29 cellular contexts compared by ENCODE assay signal in genomic region chr4:144300616-144301015, GRCh38.
"Had no signal": no experiment of that assay in that cellular context is flagged by ENCODE, and none has a peak within 500 bp of the region (broad histone marks: within the 10 kb centered on the region; RNA-seq: fewer than 3 reads in every experiment).

No MANE protein-coding gene starts in this region.

- H3K4me3 ChIP-seq: cardiac muscle cell, colonic mucosa, gastroesophageal sphincter, left ventricle myocardium inferior, mucosa of descending colon, ovary, right lobe of liver, skin epidermis, stomach, thyroid gland, upper lobe of right lung had no signal

- FAIRE-seq: endometrium, TTC549 had no signal

- H3K27me3 ChIP-seq: cardiac muscle cell, colonic mucosa, gastroesophageal sphincter, ovary, right lobe of liver, stomach, thyroid gland, upper lobe of right lung had no signal

- H3K4me1 ChIP-seq: colonic mucosa, gastroesophageal sphincter, left ventricle myocardium inferior, right lobe of liver, stomach, thyroid gland, upper lobe of right lung had no signal

- H3K9me3 ChIP-seq: colonic mucosa, gastroesophageal sphincter, mucosa of descending colon, ovary, right lobe of liver, stomach, thyroid gland, upper lobe of right lung had no signal

- H3K36me3 ChIP-seq: cardiac muscle cell, colonic mucosa, gastroesophageal sphincter, left ventricle myocardium inferior, ovary, right lobe of liver, stomach, thyroid gland, upper lobe of right lung had no signal

- H3K27ac ChIP-seq: cardiac muscle cell, colonic mucosa, gastroesophageal sphincter, left ventricle myocardium inferior, ovary, right lobe of liver, skin epidermis, stomach, thyroid gland, upper lobe of right lung, VCaP had no signal

- DNase-seq: activated CD4-positive, alpha-beta T cell treated with anti-CD3 and anti-CD28 coated beads for 4 hours; activated CD4-positive, alpha-beta T cell treated with anti-CD3 and anti-CD28 coated beads, Interleukin-2, amount 50 U/mL, for 4 hours; activated effector memory CD4-positive, alpha-beta T cell treated with Interleukin-2 at 50 U/mL for 16 hours; activated naive CD4-positive, alpha-beta T cell treated with Interleukin-2 at 50 U/mL for 16 hours; anterior cingulate cortex; cerebellar nuclear complex; colonic mucosa; effector CD8-positive, alpha-beta T cell; erythroblast; head of caudate nucleus; hippocampal formation; kidney glomerular epithelial cell; left ventricle myocardium inferior; mucosa of descending colon; naive B cell; ovary; right lobe of liver; stimulated activated CD4-positive, alpha-beta T cell treated with anti-CD3 and anti-CD28 coated beads, Interleukin-1b, Interleukin-23, amount 100 ng/mL, for 48 hours; stimulated activated naive B cell treated with anti-CD40 and anti-IgM and Interleukin-4, amounts not matched to agents 10 μg/mL and 1 μg/mL and 100 μg/mL, for 72 hours; stomach; T-helper 9 cell; thyroid gland; upper lobe of right lung had no signal
